In genomic region chr21:34582506-34583150, GRCh38 we compare ENCODE assay signal across 8 cellular contexts. TPM values are rescaled to one million over a fixed set of nuclear protein-coding genes. Genes with fewer than 3 reads are reported as not detected.
A peak's percentile ranks its signal among the peaks of the same experiment; 100 is the strongest.
DNase-seq lines count a peak whose midpoint lies in the region; ATAC-seq and TF ChIP-seq lines count a peak whose summit lies in the region.

No MANE protein-coding gene starts in this region.

- TF ChIP-seq CTCF in type B pancreatic cell (conservative IDR thresholded peaks at IDR 0.05) = peak; percentile 67

- no peak overlapping the region for H3K4me3 Mint-ChIP-seq in activated CD4-positive, alpha-beta T cell treated with anti-CD3 and anti-CD28 coated beads, Interleukin-2, amount 10 ng/mL, durations not matched to agents 24 days and 14 days
- H3K4me3 Mint-ChIP-seq in type B pancreatic cell = no peak overlapping the region

- H3K4me3 ChIP-seq in Jurkat, Clone E6-1 (ENCODE audit: low read length) = no peak overlapping the region

- peak; percentile 21 for DNase-seq in activated CD4-positive, alpha-beta T cell treated with anti-CD3 and anti-CD28 coated beads for 48 hours
- no peak for DNase-seq in activated CD4-positive, alpha-beta T cell treated with anti-CD3 and anti-CD28 coated beads, Interleukin-2, amount 10 ng/mL, durations not matched to agents 24 days and 14 days
- DNase-seq in Jurkat, Clone E6-1 (ENCODE audit: low read depth, low spot score) = peak; percentile 14
- peak; percentile 66 for DNase-seq in astrocyte of the hippocampus (ENCODE audit: low read depth, low spot score)
- DNase-seq in iPS-NIHi11 (ENCODE audit: low spot score) = peak; percentile 58
- DNase-seq in type B pancreatic cell (ENCODE audit: extremely low spot score, unreplicated experiment) = no peak
- DNase-seq in stimulated activated CD4-positive, alpha-beta T cell treated with anti-CD3 and anti-CD28 coated beads, Interleukin-4, amount 100 ng/mL, for 1 hour = no peak

- no peaks in the 10 kb centered on the region for H3K9me3 Mint-ChIP-seq in activated CD4-positive, alpha-beta T cell treated with anti-CD3 and anti-CD28 coated beads, Interleukin-2, amount 10 ng/mL, durations not matched to agents 24 days and 14 days
- H3K9me3 Mint-ChIP-seq in type B pancreatic cell = no peaks in the 10 kb centered on the region

- no peaks in the 10 kb centered on the region for H3K27me3 Mint-ChIP-seq in activated CD4-positive, alpha-beta T cell treated with anti-CD3 and anti-CD28 coated beads, Interleukin-2, amount 10 ng/mL, durations not matched to agents 24 days and 14 days
- H3K27me3 Mint-ChIP-seq in type B pancreatic cell = no peaks in the 10 kb centered on the region

- no peak overlapping the region for H3K27ac Mint-ChIP-seq in activated CD4-positive, alpha-beta T cell treated with anti-CD3 and anti-CD28 coated beads, Interleukin-2, amount 10 ng/mL, durations not matched to agents 24 days and 14 days
- no peak overlapping the region for H3K27ac Mint-ChIP-seq in type B pancreatic cell

- H3K4me1 Mint-ChIP-seq in activated CD4-positive, alpha-beta T cell treated with anti-CD3 and anti-CD28 coated beads, Interleukin-2, amount 10 ng/mL, durations not matched to agents 24 days and 14 days = peaks cover 11% of the 10 kb centered on the region
- no peaks in the 10 kb centered on the region for H3K4me1 Mint-ChIP-seq in type B pancreatic cell (ENCODE audit: unreplicated experiment)

- intact Hi-C loops in activated CD4-positive, alpha-beta T cell treated with anti-CD3 and anti-CD28 coated beads, Interleukin-2, amount 10 ng/mL, durations not matched to agents 24 days and 14 days (cut with micrococcal nuclease) = loop anchor here (2.0 kb wide), 1 partner anchor 66 kb away; no protein-coding TSS in a partner anchor

- H3K36me3 Mint-ChIP-seq in activated CD4-positive, alpha-beta T cell treated with anti-CD3 and anti-CD28 coated beads, Interleukin-2, amount 10 ng/mL, durations not matched to agents 24 days and 14 days (ENCODE audit: low read depth) = no peaks in the 10 kb centered on the region
- H3K36me3 Mint-ChIP-seq in type B pancreatic cell = no peaks in the 10 kb centered on the region

- ATAC-seq in HG03139 (IDR thresholded peaks at IDR 0.05; ENCODE audit: unreplicated experiment) = no peak

RNA-seq across cellular contexts. Expression of gene RCAN1, which starts 32.3 kb away (rescaled TPM):
- 15.7 and 17.6 TPM in 2 replicates for total RNA-seq in activated CD4-positive, alpha-beta T cell treated with anti-CD3 and anti-CD28 coated beads, Interleukin-2, amount 10 ng/mL, durations not matched to agents 24 days and 14 days
- polyA plus RNA-seq in Jurkat, Clone E6-1 (2012; ENCODE audit: insufficient read depth, insufficient read length) = 19.6 TPM
- 13.4 and 16.5 TPM in 2 replicates for total RNA-seq in type B pancreatic cell (ENCODE audit: low replicate concordance)

Comparison
In these comparisons a context has a peak if more than half of its experiments do, and no peak if none do; other contexts are left out.
1. DNase-seq: peak in activated CD4-positive, alpha-beta T cell treated with anti-CD3 and anti-CD28 coated beads for 48 hours (single experiment), Jurkat, Clone E6-1 (single experiment), astrocyte of the hippocampus (single experiment) and iPS-NIHi11 (single experiment); none in activated CD4-positive, alpha-beta T cell treated with anti-CD3 and anti-CD28 coated beads, Interleukin-2, amount 10 ng/mL, durations not matched to agents 24 days and 14 days (single experiment), type B pancreatic cell (single experiment) and stimulated activated CD4-positive, alpha-beta T cell treated with anti-CD3 and anti-CD28 coated beads, Interleukin-4, amount 100 ng/mL, for 1 hour (single experiment).